ENCODE assay signal across 30 cellular contexts in the genomic region with DNA sequence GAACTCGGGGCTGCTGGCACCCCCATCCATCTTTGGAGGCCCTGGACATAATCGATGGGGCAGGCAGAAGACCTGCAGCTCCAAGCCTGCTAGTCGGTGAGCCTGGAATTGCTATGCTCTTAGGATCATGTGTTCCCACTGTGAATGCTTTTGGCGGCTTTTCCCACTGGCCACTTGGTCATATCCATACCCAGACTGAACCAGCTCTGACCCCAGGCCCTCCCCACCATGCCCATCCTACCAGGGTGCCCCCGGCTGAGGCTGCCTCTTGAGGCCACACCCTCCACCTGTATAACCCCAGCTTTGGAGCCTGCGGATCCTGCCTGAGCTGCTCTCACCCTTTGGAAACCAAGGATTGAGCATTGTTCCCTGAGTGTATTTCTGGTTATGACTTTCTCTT.
"Had no signal": no experiment of that assay in that cellular context is flagged by ENCODE, and none has a peak within 500 bp of the region (broad histone marks: within the 10 kb centered on the region; RNA-seq: fewer than 3 reads in every experiment).

No MANE protein-coding gene starts in this region.

- ATAC-seq: activated CD4-positive, CD25-positive, alpha-beta regulatory T cell treated with anti-CD3 and anti-CD28 coated beads, Interleukin-2, amount 50 U/mL, for 24 hours; activated CD8-positive, alpha-beta memory T cell treated with anti-CD3 and anti-CD28 coated beads, Interleukin-2, amount 10 ng/mL, durations not matched to agents 7 days and 5 days; effector memory CD8-positive, alpha-beta T cell; gastroesophageal sphincter had no signal

- H3K36me3 ChIP-seq: ascending aorta, breast epithelium, cardiac muscle cell, esophagus squamous epithelium, gastroesophageal sphincter, WERI-Rb-1 had no signal

- H3K27me3 ChIP-seq: ascending aorta, breast epithelium, cardiac muscle cell, dorsolateral prefrontal cortex had no signal

- H3K36me3 Mint-ChIP-seq: brain had no signal

- H3K9me3 ChIP-seq: breast epithelium, esophagus squamous epithelium had no signal

- DNase-seq: activated B cell treated with CpG ODN at 0.5 μM for 24 hours; activated CD4-positive, alpha-beta memory T cell treated with anti-CD3 and anti-CD28 coated beads, Interleukin-2, amount 10 ng/mL, durations not matched to agents 7 days and 5 days; activated CD4-positive, alpha-beta T cell treated with anti-CD3 and anti-CD28 coated beads for 48 hours; activated CD8-positive, alpha-beta memory T cell treated with anti-CD3 and anti-CD28 coated beads, Interleukin-2, amount 10 ng/mL, durations not matched to agents 7 days and 5 days; activated CD8-positive, alpha-beta memory T cell treated with anti-CD3 and anti-CD28 coated beads, Interleukin-2, amount 50 U/mL, for 4 hours; activated gamma-delta T cell; activated naive CD4-positive, alpha-beta T cell; activated naive CD4-positive, alpha-beta T cell treated with anti-CD3 and anti-CD28 coated beads, Interleukin-2, amount 10 ng/mL, durations not matched to agents 7 days and 5 days; activated naive CD8-positive, alpha-beta T cell treated with anti-CD3 and anti-CD28 coated beads, Interleukin-2, amount 10 ng/mL, durations not matched to agents 7 days and 5 days; activated T-cell treated with anti-CD3 and anti-CD28 coated beads, Interleukin-2, amount 50 U/mL, for 1 hour; activated T-cell treated with anti-CD3 and anti-CD28 coated beads, Interleukin-2, amount 50 U/mL, for 48 hours; central memory CD4-positive, alpha-beta T cell; dorsolateral prefrontal cortex; effector memory CD8-positive, alpha-beta T cell; erythroblast; esophagus squamous epithelium; foreskin melanocyte; SW 1271; T-cell; T1000; WERI-Rb-1 had no signal

- H3K27ac Mint-ChIP-seq: activated B cell treated with CpG ODN at 0.5 μM for 24 hours; activated naive CD4-positive, alpha-beta T cell treated with anti-CD3 and anti-CD28 coated beads, Interleukin-2, amount 50 U/mL, for 72 hours; brain; dendritic cell treated with granulocyte-macrophage colony-stimulating factor and Interleukin-4, amounts not matched to agents 40 ng/mL and 50 ng/mL, for 4 days; T-cell had no signal

- H3K4me3 Mint-ChIP-seq: activated B cell treated with CpG ODN at 0.5 μM for 24 hours; activated CD4-positive, alpha-beta memory T cell treated with anti-CD3 and anti-CD28 coated beads, Interleukin-2, amount 10 ng/mL, durations not matched to agents 7 days and 5 days; activated CD8-positive, alpha-beta memory T cell treated with anti-CD3 and anti-CD28 coated beads, Interleukin-2, amount 10 ng/mL, durations not matched to agents 7 days and 5 days; activated naive CD4-positive, alpha-beta T cell treated with anti-CD3 and anti-CD28 coated beads, Interleukin-2, amount 10 ng/mL, durations not matched to agents 7 days and 5 days; activated naive CD8-positive, alpha-beta T cell treated with anti-CD3 and anti-CD28 coated beads, Interleukin-2, amount 10 ng/mL, durations not matched to agents 7 days and 5 days; brain; dendritic cell treated with granulocyte-macrophage colony-stimulating factor and Interleukin-4, amounts not matched to agents 40 ng/mL and 50 ng/mL, for 4 days had no signal

- H3K27ac ChIP-seq: ascending aorta, breast epithelium, cardiac muscle cell, coronary artery, esophagus squamous epithelium, gastroesophageal sphincter, WERI-Rb-1 had no signal

- H3K4me1 ChIP-seq: ascending aorta, breast epithelium, esophagus squamous epithelium, gastroesophageal sphincter had no signal

- H3K4me3 ChIP-seq: ascending aorta, breast epithelium, cardiac muscle cell, coronary artery, dorsolateral prefrontal cortex, esophagus squamous epithelium, gastroesophageal sphincter had no signal
